ENCODE assay signal across 7 cellular contexts in the genomic region with DNA sequence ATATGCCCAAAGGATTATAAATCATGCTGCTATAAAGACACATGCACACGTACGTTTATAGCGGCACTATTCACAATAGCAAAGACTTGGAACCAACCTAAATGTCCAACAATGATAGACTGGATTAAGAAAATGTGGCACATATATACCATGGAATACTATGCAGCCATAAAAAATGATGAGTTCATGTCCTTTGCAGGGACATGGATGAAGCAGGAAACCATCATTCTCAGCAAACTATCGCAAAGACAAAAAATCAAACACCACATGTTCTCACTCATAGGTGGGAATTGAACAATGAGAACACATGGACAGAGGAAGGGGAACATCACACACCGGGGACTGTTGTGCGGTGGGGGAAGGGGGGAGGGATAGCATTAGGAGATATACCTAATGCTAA. TPM values are rescaled to one million over a fixed set of nuclear protein-coding genes. Genes with fewer than 3 reads are reported as not detected.
"Had no signal": no experiment of that assay in that cellular context is flagged by ENCODE, and none has a peak within 500 bp of the region (broad histone marks: within the 10 kb centered on the region; RNA-seq: fewer than 3 reads in every experiment).

No MANE protein-coding gene starts in this region.

RNA-seq across cellular contexts. Expression of a gene that starts 51.3 kb away (rescaled TPM):
- total RNA-seq: dermis blood vessel endothelial cell, dermis microvascular lymphatic vessel endothelial cell, endothelial cell of umbilical vein, epithelial cell of proximal tubule, fibroblast of lung, fibroblast of villous mesenchyme, glomerular endothelial cell had no signal
- polyA plus RNA-seq: endothelial cell of umbilical vein had no signal
